ENCODE assay signal across 25 cellular contexts in genomic region chr4:123535037-123535748, GRCh38.
"Had no signal": no experiment of that assay in that cellular context is flagged by ENCODE, and none has a peak within 500 bp of the region (broad histone marks: within the 10 kb centered on the region; RNA-seq: fewer than 3 reads in every experiment).

No MANE protein-coding gene starts in this region.

- ATAC-seq: left lobe of liver, mucosa of descending colon, psoas muscle, right cardiac atrium, upper lobe of right lung had no signal

- H3K4me3 ChIP-seq: coronary artery, esophagus squamous epithelium, mucosa of descending colon, ovary, psoas muscle, skin epidermis, spleen, thoracic aorta, transverse colon, upper lobe of right lung, uterus had no signal

- H3K36me3 Mint-ChIP-seq: naive B cell; stimulated activated memory B cell treated with anti-CD40 and anti-IgM and Interleukin-4, amounts not matched to agents 10 μg/mL and 1 μg/mL and 100 μg/mL, for 72 hours had no signal

- H3K4me3 Mint-ChIP-seq: mesothelial cell of epicardium; stimulated activated memory B cell treated with anti-CD40 and anti-IgM and Interleukin-4, amounts not matched to agents 10 μg/mL and 1 μg/mL and 100 μg/mL, for 72 hours; stimulated activated naive CD8-positive, alpha-beta T cell treated with anti-CD3 and anti-CD28 coated beads, Interleukin-15, Interleukin-2, amounts not matched to agents 100 ng/mL and 50 ng/mL, for 24 hours had no signal

- H3K27ac Mint-ChIP-seq: mesothelial cell of epicardium; stimulated activated memory B cell treated with anti-CD40 and anti-IgM and Interleukin-4, amounts not matched to agents 10 μg/mL and 1 μg/mL and 100 μg/mL, for 72 hours; stimulated activated naive CD8-positive, alpha-beta T cell treated with anti-CD3 and anti-CD28 coated beads, Interleukin-15, Interleukin-2, amounts not matched to agents 100 ng/mL and 50 ng/mL, for 24 hours had no signal

- H3K36me3 ChIP-seq: esophagus squamous epithelium, ovary, spleen, thoracic aorta, transverse colon, upper lobe of right lung, uterus had no signal

- H3K9me3 Mint-ChIP-seq: stimulated activated memory B cell treated with anti-CD40 and anti-IgM and Interleukin-4, amounts not matched to agents 10 μg/mL and 1 μg/mL and 100 μg/mL, for 72 hours had no signal

- H3K9me3 ChIP-seq: esophagus squamous epithelium, mucosa of descending colon, ovary, thoracic aorta, transverse colon, upper lobe of right lung, uterus had no signal

- H3K27me3 Mint-ChIP-seq: naive B cell; stimulated activated memory B cell treated with anti-CD40 and anti-IgM and Interleukin-4, amounts not matched to agents 10 μg/mL and 1 μg/mL and 100 μg/mL, for 72 hours; stimulated activated naive CD8-positive, alpha-beta T cell treated with anti-CD3 and anti-CD28 coated beads, Interleukin-15, Interleukin-2, amounts not matched to agents 100 ng/mL and 50 ng/mL, for 24 hours had no signal

- H3K27me3 ChIP-seq: esophagus squamous epithelium, ovary, spleen, transverse colon, upper lobe of right lung, uterus had no signal

- DNase-seq: dermis blood vessel endothelial cell; effector memory CD4-positive, alpha-beta T cell; erythroblast; esophagus squamous epithelium; hypothalamus; mesenchymal stem cell; mucosa of descending colon; naive B cell; occipital lobe; ovary; posterior cingulate gyrus; psoas muscle; right cardiac atrium; spleen; stimulated activated CD4-positive, alpha-beta T cell treated with anti-CD3 and anti-CD28 coated beads, Interleukin-4, amount 100 ng/mL, for 4 hours; transverse colon; upper lobe of right lung; uterus had no signal

- H3K27ac ChIP-seq: coronary artery, esophagus squamous epithelium, ovary, psoas muscle, skin epidermis, spleen, thoracic aorta, transverse colon, upper lobe of right lung, uterus had no signal

- H3K4me1 ChIP-seq: esophagus squamous epithelium, psoas muscle, transverse colon, upper lobe of right lung, uterus had no signal
